Comparison of ENCODE assay signal across 1 cellular context in genomic region chr19:32404939-32405430, GRCh38.
TF ChIP-seq lines count a peak whose summit lies in the region.

No MANE protein-coding gene starts in this region.

TF ChIP-seq in HepG2, 621 proteins besides CTCF, POLR2A, EP300 and RAD21 (continued from another document and continues in another):
- TF ChIP-seq E2F2 (CRISPR knock-in tag; IDR thresholded peaks at IDR 0.05; ENCODE audit: borderline replicate concordance), result no peak
- 0 out of 2 replicates have a peak, but pooled peaks have one; percentile 6 for TF ChIP-seq NFKB2 (CRISPR knock-in tag; IDR thresholded peaks at IDR 0.05; ENCODE audit: borderline replicate concordance)
- TF ChIP-seq PRPF4 (IDR thresholded peaks at IDR 0.05; ENCODE audit: low read depth, low read length, poor library complexity, severe bottlenecking), result no peak
- no peak for TF ChIP-seq ZNF572 (CRISPR knock-in tag; IDR thresholded peaks at IDR 0.05)
- TF ChIP-seq RFX5 (IDR thresholded peaks at IDR 0.05; ENCODE audit: low read depth, low read length), result no peak
- TF ChIP-seq, protein P1, sequence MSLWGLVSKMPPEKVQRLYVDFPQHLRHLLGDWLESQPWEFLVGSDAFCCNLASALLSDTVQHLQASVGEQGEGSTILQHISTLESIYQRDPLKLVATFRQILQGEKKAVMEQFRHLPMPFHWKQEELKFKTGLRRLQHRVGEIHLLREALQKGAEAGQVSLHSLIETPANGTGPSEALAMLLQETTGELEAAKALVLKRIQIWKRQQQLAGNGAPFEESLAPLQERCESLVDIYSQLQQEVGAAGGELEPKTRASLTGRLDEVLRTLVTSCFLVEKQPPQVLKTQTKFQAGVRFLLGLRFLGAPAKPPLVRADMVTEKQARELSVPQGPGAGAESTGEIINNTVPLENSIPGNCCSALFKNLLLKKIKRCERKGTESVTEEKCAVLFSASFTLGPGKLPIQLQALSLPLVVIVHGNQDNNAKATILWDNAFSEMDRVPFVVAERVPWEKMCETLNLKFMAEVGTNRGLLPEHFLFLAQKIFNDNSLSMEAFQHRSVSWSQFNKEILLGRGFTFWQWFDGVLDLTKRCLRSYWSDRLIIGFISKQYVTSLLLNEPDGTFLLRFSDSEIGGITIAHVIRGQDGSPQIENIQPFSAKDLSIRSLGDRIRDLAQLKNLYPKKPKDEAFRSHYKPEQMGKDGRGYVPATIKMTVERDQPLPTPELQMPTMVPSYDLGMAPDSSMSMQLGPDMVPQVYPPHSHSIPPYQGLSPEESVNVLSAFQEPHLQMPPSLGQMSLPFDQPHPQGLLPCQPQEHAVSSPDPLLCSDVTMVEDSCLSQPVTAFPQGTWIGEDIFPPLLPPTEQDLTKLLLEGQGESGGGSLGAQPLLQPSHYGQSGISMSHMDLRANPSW (CRISPR knock-in tag; IDR thresholded peaks at IDR 0.05; ENCODE audit: borderline replicate concordance), result 0 out of 2 replicates have a peak, but pooled peaks have one; percentile 24
- peak; percentile 7; the same call in 1 of the 2 replicates for TF ChIP-seq ZKSCAN1 (IDR thresholded peaks at IDR 0.05; ENCODE audit: low read length)
- no peak for TF ChIP-seq ESRRA (CRISPR knock-in tag; IDR thresholded peaks at IDR 0.05; ENCODE audit: low read depth)
- no peak for TF ChIP-seq ZNF367 (CRISPR knock-in tag; IDR thresholded peaks at IDR 0.05; ENCODE audit: borderline replicate concordance)
- TF ChIP-seq SIX4 (CRISPR knock-in tag; IDR thresholded peaks at IDR 0.05), result no peak
- no peak for TF ChIP-seq ZSCAN29 (CRISPR knock-in tag; conservative IDR thresholded peaks at IDR 0.05)
- TF ChIP-seq NFYB (CRISPR knock-in tag; IDR thresholded peaks at IDR 0.05), result no peak
- TF ChIP-seq, protein P2, sequence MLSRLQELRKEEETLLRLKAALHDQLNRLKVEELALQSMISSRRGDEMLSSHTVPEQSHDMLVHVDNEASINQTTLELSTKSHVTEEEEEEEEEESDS (CRISPR knock-in tag; IDR thresholded peaks at IDR 0.05; ENCODE audit: borderline replicate concordance), result no peak
- TF ChIP-seq ZNF782 (CRISPR knock-in tag; IDR thresholded peaks at IDR 0.05; ENCODE audit: borderline replicate concordance), result peak; percentile 49; the same call in 1 of the 2 replicates
- TF ChIP-seq NFIB (CRISPR knock-in tag; IDR thresholded peaks at IDR 0.05; ENCODE audit: borderline replicate concordance), result no peak
- peak; percentile 69; the same call in 1 of the 2 replicates for TF ChIP-seq ZNF136 (CRISPR knock-in tag; IDR thresholded peaks at IDR 0.05; ENCODE audit: low read depth)
- peak; percentile 12 for TF ChIP-seq PTBP1 (IDR thresholded peaks at IDR 0.05; ENCODE audit: low read depth, low read length, poor library complexity, severe bottlenecking)
- TF ChIP-seq, protein P3, sequence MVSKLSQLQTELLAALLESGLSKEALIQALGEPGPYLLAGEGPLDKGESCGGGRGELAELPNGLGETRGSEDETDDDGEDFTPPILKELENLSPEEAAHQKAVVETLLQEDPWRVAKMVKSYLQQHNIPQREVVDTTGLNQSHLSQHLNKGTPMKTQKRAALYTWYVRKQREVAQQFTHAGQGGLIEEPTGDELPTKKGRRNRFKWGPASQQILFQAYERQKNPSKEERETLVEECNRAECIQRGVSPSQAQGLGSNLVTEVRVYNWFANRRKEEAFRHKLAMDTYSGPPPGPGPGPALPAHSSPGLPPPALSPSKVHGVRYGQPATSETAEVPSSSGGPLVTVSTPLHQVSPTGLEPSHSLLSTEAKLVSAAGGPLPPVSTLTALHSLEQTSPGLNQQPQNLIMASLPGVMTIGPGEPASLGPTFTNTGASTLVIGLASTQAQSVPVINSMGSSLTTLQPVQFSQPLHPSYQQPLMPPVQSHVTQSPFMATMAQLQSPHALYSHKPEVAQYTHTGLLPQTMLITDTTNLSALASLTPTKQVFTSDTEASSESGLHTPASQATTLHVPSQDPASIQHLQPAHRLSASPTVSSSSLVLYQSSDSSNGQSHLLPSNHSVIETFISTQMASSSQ (IDR thresholded peaks at IDR 0.05; ENCODE audit: low read depth), result no peak
- TF ChIP-seq, protein P3 (CRISPR knock-in tag; IDR thresholded peaks at IDR 0.05; ENCODE audit: borderline replicate concordance), result no peak
- TF ChIP-seq ZBTB34 (CRISPR knock-in tag; IDR thresholded peaks at IDR 0.05), result no peak
- TF ChIP-seq HNRNPL (IDR thresholded peaks at IDR 0.05; ENCODE audit: low read depth, low read length), result no peak
- peak; percentile 13; the same call in 1 of the 2 replicates for TF ChIP-seq ZNF232 (CRISPR knock-in tag; IDR thresholded peaks at IDR 0.05; ENCODE audit: borderline replicate concordance)
- no peak for TF ChIP-seq SP4 (CRISPR knock-in tag; IDR thresholded peaks at IDR 0.05)
- TF ChIP-seq ZNF430 (CRISPR knock-in tag; IDR thresholded peaks at IDR 0.05), result peak; percentile 49; the same call in 1 of the 2 replicates
- no peak for TF ChIP-seq JUN (CRISPR knock-in tag; IDR thresholded peaks at IDR 0.05)
- no peak for TF ChIP-seq ZZZ3 (CRISPR knock-in tag; IDR thresholded peaks at IDR 0.05; ENCODE audit: borderline replicate concordance)
- TF ChIP-seq MED13 (CRISPR knock-in tag; IDR thresholded peaks at IDR 0.05), result no peak
- TF ChIP-seq, protein P4, sequence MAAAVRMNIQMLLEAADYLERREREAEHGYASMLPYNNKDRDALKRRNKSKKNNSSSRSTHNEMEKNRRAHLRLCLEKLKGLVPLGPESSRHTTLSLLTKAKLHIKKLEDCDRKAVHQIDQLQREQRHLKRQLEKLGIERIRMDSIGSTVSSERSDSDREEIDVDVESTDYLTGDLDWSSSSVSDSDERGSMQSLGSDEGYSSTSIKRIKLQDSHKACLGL (CRISPR knock-in tag; IDR thresholded peaks at IDR 0.05), result no peak
- 0 out of 2 replicates have a peak, but pooled peaks have one; percentile 8 for TF ChIP-seq ZNF772 (CRISPR knock-in tag; IDR thresholded peaks at IDR 0.05)
- TF ChIP-seq LCORL (IDR thresholded peaks at IDR 0.05), result no peak
- no peak for TF ChIP-seq LCORL (CRISPR knock-in tag; IDR thresholded peaks at IDR 0.05)
- TF ChIP-seq, protein P5, sequence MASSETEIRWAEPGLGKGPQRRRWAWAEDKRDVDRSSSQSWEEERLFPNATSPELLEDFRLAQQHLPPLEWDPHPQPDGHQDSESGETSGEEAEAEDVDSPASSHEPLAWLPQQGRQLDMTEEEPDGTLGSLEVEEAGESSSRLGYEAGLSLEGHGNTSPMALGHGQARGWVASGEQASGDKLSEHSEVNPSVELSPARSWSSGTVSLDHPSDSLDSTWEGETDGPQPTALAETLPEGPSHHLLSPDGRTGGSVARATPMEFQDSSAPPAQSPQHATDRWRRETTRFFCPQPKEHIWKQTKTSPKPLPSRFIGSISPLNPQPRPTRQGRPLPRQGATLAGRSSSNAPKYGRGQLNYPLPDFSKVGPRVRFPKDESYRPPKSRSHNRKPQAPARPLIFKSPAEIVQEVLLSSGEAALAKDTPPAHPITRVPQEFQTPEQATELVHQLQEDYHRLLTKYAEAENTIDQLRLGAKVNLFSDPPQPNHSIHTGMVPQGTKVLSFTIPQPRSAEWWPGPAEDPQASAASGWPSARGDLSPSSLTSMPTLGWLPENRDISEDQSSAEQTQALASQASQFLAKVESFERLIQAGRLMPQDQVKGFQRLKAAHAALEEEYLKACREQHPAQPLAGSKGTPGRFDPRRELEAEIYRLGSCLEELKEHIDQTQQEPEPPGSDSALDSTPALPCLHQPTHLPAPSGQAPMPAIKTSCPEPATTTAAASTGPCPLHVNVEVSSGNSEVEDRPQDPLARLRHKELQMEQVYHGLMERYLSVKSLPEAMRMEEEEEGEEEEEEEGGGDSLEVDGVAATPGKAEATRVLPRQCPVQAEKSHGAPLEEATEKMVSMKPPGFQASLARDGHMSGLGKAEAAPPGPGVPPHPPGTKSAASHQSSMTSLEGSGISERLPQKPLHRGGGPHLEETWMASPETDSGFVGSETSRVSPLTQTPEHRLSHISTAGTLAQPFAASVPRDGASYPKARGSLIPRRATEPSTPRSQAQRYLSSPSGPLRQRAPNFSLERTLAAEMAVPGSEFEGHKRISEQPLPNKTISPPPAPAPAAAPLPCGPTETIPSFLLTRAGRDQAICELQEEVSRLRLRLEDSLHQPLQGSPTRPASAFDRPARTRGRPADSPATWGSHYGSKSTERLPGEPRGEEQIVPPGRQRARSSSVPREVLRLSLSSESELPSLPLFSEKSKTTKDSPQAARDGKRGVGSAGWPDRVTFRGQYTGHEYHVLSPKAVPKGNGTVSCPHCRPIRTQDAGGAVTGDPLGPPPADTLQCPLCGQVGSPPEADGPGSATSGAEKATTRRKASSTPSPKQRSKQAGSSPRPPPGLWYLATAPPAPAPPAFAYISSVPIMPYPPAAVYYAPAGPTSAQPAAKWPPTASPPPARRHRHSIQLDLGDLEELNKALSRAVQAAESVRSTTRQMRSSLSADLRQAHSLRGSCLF (CRISPR knock-in tag; IDR thresholded peaks at IDR 0.05; ENCODE audit: borderline replicate concordance), result no peak
- no peak for TF ChIP-seq ZNF142 (CRISPR knock-in tag; IDR thresholded peaks at IDR 0.05)
- no peak for TF ChIP-seq ELF4 (CRISPR knock-in tag; IDR thresholded peaks at IDR 0.05; ENCODE audit: borderline replicate concordance)
- TF ChIP-seq ZNF740 (CRISPR knock-in tag; IDR thresholded peaks at IDR 0.05), result 0 out of 2 replicates have a peak, but pooled peaks have one; percentile 22
- TF ChIP-seq CAMTA2 (CRISPR knock-in tag; IDR thresholded peaks at IDR 0.05; ENCODE audit: borderline replicate concordance), result peak; percentile 58; the same call in 1 of the 2 replicates
- TF ChIP-seq, protein P6, sequence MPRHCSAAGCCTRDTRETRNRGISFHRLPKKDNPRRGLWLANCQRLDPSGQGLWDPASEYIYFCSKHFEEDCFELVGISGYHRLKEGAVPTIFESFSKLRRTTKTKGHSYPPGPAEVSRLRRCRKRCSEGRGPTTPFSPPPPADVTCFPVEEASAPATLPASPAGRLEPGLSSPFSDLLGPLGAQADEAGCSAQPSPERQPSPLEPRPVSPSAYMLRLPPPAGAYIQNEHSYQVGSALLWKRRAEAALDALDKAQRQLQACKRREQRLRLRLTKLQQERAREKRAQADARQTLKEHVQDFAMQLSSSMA (CRISPR knock-in tag; IDR thresholded peaks at IDR 0.05), result no peak
